ENCODE assay signal across 9 cellular contexts in the genomic region with DNA sequence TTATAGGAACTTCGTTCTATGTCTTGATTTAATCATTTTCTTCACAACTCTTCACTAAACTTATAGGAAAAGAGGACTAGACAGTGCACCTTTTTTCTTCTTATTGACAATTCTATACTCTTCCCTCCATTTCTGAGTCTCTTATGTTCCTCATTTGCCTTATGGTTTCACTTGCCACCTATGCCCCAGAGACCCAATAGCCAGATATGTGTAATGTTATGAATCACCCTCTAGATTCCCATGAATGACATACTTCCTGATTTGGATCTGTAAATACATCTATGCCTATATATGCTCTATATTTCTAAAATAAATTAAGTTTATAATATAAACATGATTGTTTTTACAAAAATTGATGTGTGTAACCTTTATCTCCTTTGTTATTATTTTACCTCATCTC.
DNase-seq lines count a peak whose midpoint lies in the region; ATAC-seq and TF ChIP-seq lines count a peak whose summit lies in the region.
"Had no signal": no experiment of that assay in that cellular context is flagged by ENCODE, and none has a peak within 500 bp of the region (broad histone marks: within the 10 kb centered on the region; RNA-seq: fewer than 3 reads in every experiment).

No MANE protein-coding gene starts in this region.

- no peaks in the 10 kb centered on the region for H3K36me3 ChIP-seq in neutrophil
- no peaks in the 10 kb centered on the region for H3K36me3 ChIP-seq in sigmoid colon

- H3K23me2 ChIP-seq in H9 (ENCODE audit: insufficient read length, low read depth, low read length, poor library complexity, severe bottlenecking): no peaks in the 10 kb centered on the region

- H2BK20ac ChIP-seq in H9 (ENCODE audit: low read depth, low read length, poor library complexity, severe bottlenecking): no peak overlapping the region

- H3K4me3 ChIP-seq in neutrophil (ENCODE audit: low read depth in 1 of 2, low read length in 1 of 2): peak overlapping the region in 1 of 2 experiments; percentile 31
- H3K4me3 ChIP-seq in sigmoid colon: no peak overlapping the region
- H3K4me3 ChIP-seq: psoas muscle had no signal

- no CpG with 5 or more reads among the region's 1 CpG for WGBS in H9 (ENCODE audit: extremely low coverage, insufficient read length, low lambda C conversion rate)
- WGBS in sigmoid colon, 2 donors: 64 to 93% methylated on average over 1 of the region's 1 CpG

- H3K23ac ChIP-seq in H9 (ENCODE audit: insufficient read length, low read depth, low read length): no peak overlapping the region

- H2BK12ac ChIP-seq in H9 (ENCODE audit: insufficient read length, low read depth, low read length): no peak overlapping the region

- no peak overlapping the region for H3K4me2 ChIP-seq in H9 (ENCODE audit: insufficient read depth, insufficient read length, low read length)

- no peak overlapping the region for H3K56ac ChIP-seq in H9 (ENCODE audit: insufficient read length, low read depth, low read length)

- H4K8ac ChIP-seq in H9 (replicated peaks; ENCODE audit: insufficient read length, low read depth, low read length): no peak overlapping the region

- H4K5ac ChIP-seq in H9 (ENCODE audit: insufficient read length, low read depth, low read length): no peak overlapping the region

- H3T11ph ChIP-seq in H9 (ENCODE audit: low read length): no peak overlapping the region

- H3K18ac ChIP-seq in H9 (ENCODE audit: insufficient read length, low read depth, low read length): no peak overlapping the region

- no peak overlapping the region for H2BK120ac ChIP-seq in H9 (ENCODE audit: low read depth, low read length, poor library complexity, severe bottlenecking)

- no peaks in the 10 kb centered on the region for H3K36me3 Mint-ChIP-seq in H9 (ENCODE audit: insufficient read depth in 1 of 3, low read depth in 3 of 3)

- H3K27ac Mint-ChIP-seq in H9: no peak overlapping the region

- no peak overlapping the region for H4K91ac ChIP-seq in H9 (ENCODE audit: insufficient read length, low read depth, low read length)

- no peak overlapping the region for H3K14ac ChIP-seq in H9 (ENCODE audit: insufficient read depth, low read length)

- H3K4me1 ChIP-seq in neutrophil (ENCODE audit: control insufficient read depth in 1 of 2, insufficient read depth in 1 of 2, low read depth in 1 of 2, low read length in 1 of 2) (peaks cover 40 to 48% of the 10 kb centered on the region in 2 experiments), H9 (ENCODE audit: insufficient read depth, low read length) (no peaks in the 10 kb centered on the region), sigmoid colon (no peaks in the 10 kb centered on the region)
- H3K4me1 ChIP-seq: psoas muscle had no signal

- intact Hi-C loops in sigmoid colon (cut with DNase I): no loop called here

- H3K4me3 Mint-ChIP-seq in H9: no peak overlapping the region

- no peak overlapping the region for H2BK5ac ChIP-seq in H9 (ENCODE audit: insufficient read length, low read length)

- peak; percentile 53 for ATAC-seq in GM19025 (IDR thresholded peaks at IDR 0.05; ENCODE audit: low read depth, unreplicated experiment)
- peak; percentile 84 for ATAC-seq in HG02885 (IDR thresholded peaks at IDR 0.05; ENCODE audit: poor library complexity, unreplicated experiment)
- ATAC-seq: psoas muscle had no signal

- H2BK15ac ChIP-seq in H9 (ENCODE audit: low read depth, low read length): no peak overlapping the region

- H3K4ac ChIP-seq in H9 (ENCODE audit: low read depth, low read length): no peak overlapping the region

- DNase-seq in OCI-M1 (lab: John Stamatoyannopoulos, UW) (peak; percentile 78), H9 (no peak), NCI-H2029 (lab: John Stamatoyannopoulos, UW) (no peak), sigmoid colon (no peak)
- DNase-seq in stimulated activated CD4-positive, alpha-beta T cell treated with anti-CD3 and anti-CD28 coated beads, Interleukin-12 subunit alpha, Interleukin-12 subunit beta, amount 100 ng/mL, for 4 hours: no peak
- DNase-seq: psoas muscle had no signal

- H3K27me3 ChIP-seq in neutrophil (no peaks in the 10 kb centered on the region), H9 (ENCODE audit: insufficient read depth, low read length) (no peaks in the 10 kb centered on the region; the same call in 1 of the 2 replicates), sigmoid colon (no peaks in the 10 kb centered on the region)

- H4K20me1 ChIP-seq in H9 (ENCODE audit: control insufficient read depth, insufficient read depth, insufficient read length): no peaks in the 10 kb centered on the region

- no peak for TF ChIP-seq POLR2A in sigmoid colon (IDR thresholded peaks at IDR 0.05)

- H3K79me1 ChIP-seq in H9 (ENCODE audit: insufficient read depth, low read depth, low read length, poor library complexity, severe bottlenecking): no peaks in the 10 kb centered on the region

- peaks cover 0 to 4% of the 10 kb centered on the region in 2 experiments; a peak in 1 of 4 replicates for H3K4me1 Mint-ChIP-seq in H9

- H3K79me2 ChIP-seq in H9 (ENCODE audit: insufficient read depth, low read length): no peaks in the 10 kb centered on the region

- H3K9me3 ChIP-seq in neutrophil: no peaks in the 10 kb centered on the region
- H3K9me3 ChIP-seq in H9 (ENCODE audit: control insufficient read depth, low read depth, low read length): no peaks in the 10 kb centered on the region
- H3K9me3 ChIP-seq in sigmoid colon: no peaks in the 10 kb centered on the region
- H3K9me3 ChIP-seq: psoas muscle had no signal

- H3K9ac ChIP-seq in H9 (ENCODE audit: extremely low read depth, insufficient read length, low read length): no peak overlapping the region

- TF ChIP-seq CTCF in neutrophil (IDR thresholded peaks at IDR 0.05) (no peak), H9 (conservative IDR thresholded peaks at IDR 0.05) (no peak), sigmoid colon (IDR thresholded peaks at IDR 0.05) (no peak)

- no peak overlapping the region for H2AFZ ChIP-seq in H9 (ENCODE audit: low read length)

- no peaks in the 10 kb centered on the region for H3K9me3 Mint-ChIP-seq in H9

- H3K27ac ChIP-seq in neutrophil (peak overlapping the region; percentile 99), H9 (ENCODE audit: insufficient read length, low read depth, low read length) (no peak overlapping the region), sigmoid colon (peak overlapping the region in 1 of 4 donors; percentile 17)
- H3K27ac ChIP-seq: psoas muscle had no signal

- no peak for TF ChIP-seq EP300 in sigmoid colon (IDR thresholded peaks at IDR 0.05)

- H2AK5ac ChIP-seq in H9 (ENCODE audit: insufficient read length, low read length): no peak overlapping the region

- no peaks in the 10 kb centered on the region for H3K27me3 Mint-ChIP-seq in H9 (ENCODE audit: low read depth)
